Comparison of ENCODE assay signal across 8 cellular contexts in the genomic region with DNA sequence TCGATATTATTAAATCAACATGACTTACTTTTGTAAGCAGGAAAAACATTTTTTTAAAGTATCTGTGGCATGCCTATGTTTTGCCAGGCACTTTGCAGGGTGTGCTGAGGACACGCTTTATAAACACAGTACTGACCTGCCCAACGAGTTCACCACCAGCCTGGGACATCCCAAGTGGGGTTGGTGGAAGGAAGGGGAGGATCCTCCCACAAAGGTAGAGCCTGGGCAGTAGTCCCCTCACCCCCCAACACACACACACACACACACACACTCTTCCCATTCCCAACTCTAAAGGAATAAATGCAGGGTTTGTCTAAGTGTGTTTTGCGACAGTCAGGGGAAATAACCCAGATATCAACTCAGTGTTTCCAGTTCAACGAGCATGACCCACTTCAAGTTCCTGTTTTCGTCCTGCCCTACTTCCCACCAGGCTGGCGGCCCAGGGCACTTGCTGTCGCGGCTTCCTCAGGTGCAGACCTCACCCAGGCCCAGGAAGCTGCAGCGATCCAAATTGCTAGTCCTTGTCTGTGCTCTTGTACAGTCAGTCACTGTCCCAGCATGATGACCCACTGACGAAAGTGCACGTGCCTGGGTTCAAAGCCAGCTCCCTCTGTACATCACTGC. TPM values are rescaled to one million over a fixed set of nuclear protein-coding genes. Genes with fewer than 3 reads are reported as not detected.
DNase-seq lines count a peak whose midpoint lies in the region; ATAC-seq, FAIRE-seq and TF ChIP-seq lines count a peak whose summit lies in the region.

No MANE protein-coding gene starts in this region.

- CTCF ChIA-PET in CD4-positive, alpha-beta T cell (lab: Charles Lee) = interaction anchor here (0.8 to 3.2 kb wide), 3 partner anchors 24 to 69 kb away, joined by 3 to 18 read pairs (median 4); no protein-coding TSS in a partner anchor
- CTCF ChIA-PET in endothelial cell of umbilical vein (lab: Charles Lee) = interaction anchor here (1.4 to 2.2 kb wide), 4 partner anchors 14 to 68 kb away, joined by 5 to 18 read pairs (median 8); no protein-coding TSS in a partner anchor

- DNase-seq in CD4-positive, alpha-beta T cell = peak; percentile 49 to 77 (median 70)
- DNase-seq in Kasumi-1 (lab: John Stamatoyannopoulos, UW) (peak; percentile 71 to 82), endothelial cell of umbilical vein (ENCODE audit: low read depth, low spot score) (peak; percentile 79), renal cortical epithelial cell (ENCODE audit: low read depth) (peak; percentile 67), NCI-H1694 (lab: John Stamatoyannopoulos, UW) (no peak), SJCRH30 (no peak)
- peak; percentile 77 for DNase-seq in activated CD4-positive, alpha-beta T cell treated with anti-CD3 and anti-CD28 coated beads, Interleukin-2, amount 10 ng/mL, durations not matched to agents 24 days and 14 days

- peak; percentile 40 for TF ChIP-seq POLR2A in endothelial cell of umbilical vein (IDR thresholded peaks at IDR 0.05; ENCODE audit: low read depth, low read length)

- BruUV-seq in endothelial cell of umbilical vein (replicated peaks; lab: Mats Ljungman, UMichigan) = no TSS peak

- POLR2A ChIA-PET in CD4-positive, alpha-beta T cell (lab: Charles Lee) = interaction anchor here (0.9 to 3.9 kb wide), 5 partner anchors 13 to 68 kb away, joined by 3 to 27 read pairs (median 13); a partner anchor contains a TSS
- POLR2A ChIA-PET in endothelial cell of umbilical vein (lab: Charles Lee) = interaction anchor here (1.5 kb wide), 1 partner anchor 27 kb away, joined by 10 read pairs; a partner anchor contains a TSS

- H3K9me3 Mint-ChIP-seq in CD4-positive, alpha-beta T cell = no peaks in the 10 kb centered on the region
- H3K9me3 Mint-ChIP-seq in activated CD4-positive, alpha-beta T cell treated with anti-CD3 and anti-CD28 coated beads, Interleukin-2, amount 10 ng/mL, durations not matched to agents 24 days and 14 days = no peaks in the 10 kb centered on the region

- peaks cover 44% of the 10 kb centered on the region for H3K36me3 Mint-ChIP-seq in CD4-positive, alpha-beta T cell (ENCODE audit: low read depth)
- peaks cover 25% of the 10 kb centered on the region for H3K36me3 Mint-ChIP-seq in activated CD4-positive, alpha-beta T cell treated with anti-CD3 and anti-CD28 coated beads, Interleukin-2, amount 10 ng/mL, durations not matched to agents 24 days and 14 days (ENCODE audit: low read depth)

- dilution Hi-C loops in endothelial cell of umbilical vein (cut with MboI; ENCODE audit: extremely low pct_ligation_motif_present, low sequenced_read_pairs) = no loop called here

- peak; percentile 93 for FAIRE-seq in endothelial cell of umbilical vein (lab: Jason Lieb, UNC)

- peaks cover 74% of the 10 kb centered on the region for H3K4me1 Mint-ChIP-seq in CD4-positive, alpha-beta T cell (ENCODE audit: low read depth)
- peaks cover 39% of the 10 kb centered on the region for H3K4me1 Mint-ChIP-seq in activated CD4-positive, alpha-beta T cell treated with anti-CD3 and anti-CD28 coated beads, Interleukin-2, amount 10 ng/mL, durations not matched to agents 24 days and 14 days

- peaks cover 39% of the 10 kb centered on the region for H3K4me1 ChIP-seq in endothelial cell of umbilical vein (ENCODE audit: control insufficient read depth, extremely low read depth, insufficient read depth, low read length)
- peaks cover 31% of the 10 kb centered on the region for H3K4me1 ChIP-seq in SJCRH30

- H3K9me1 ChIP-seq in endothelial cell of umbilical vein (replicated peaks; ENCODE audit: control insufficient read depth, extremely low read depth, insufficient read depth, low read length) = no peaks in the 10 kb centered on the region

- peak; percentile 19 for ATAC-seq in CD4-positive, alpha-beta T cell (ENCODE audit: poor library complexity)
- no peak for ATAC-seq in GM18867 (IDR thresholded peaks at IDR 0.05; ENCODE audit: unreplicated experiment)

- peak overlapping the region; percentile 86 for H3K27ac ChIP-seq in CD4-positive, alpha-beta T cell (ENCODE audit: low read depth, low read length)
- H3K27ac ChIP-seq in endothelial cell of umbilical vein (ENCODE audit: insufficient read depth, low read depth, low read length) = peak overlapping the region; percentile 90
- no peak overlapping the region for H3K27ac ChIP-seq in SJCRH30

- H3K4me2 ChIP-seq in endothelial cell of umbilical vein (ENCODE audit: insufficient read depth, low read length) = peak overlapping the region; percentile 91

- no peaks in the 10 kb centered on the region for H3K27me3 ChIP-seq in CD4-positive, alpha-beta T cell (ENCODE audit: control insufficient read depth, insufficient read depth, low read length)
- H3K27me3 ChIP-seq in endothelial cell of umbilical vein (ENCODE audit: control insufficient read depth in 2 of 2, insufficient read depth in 2 of 2, low read length in 2 of 2) = no peaks in the 10 kb centered on the region
- H3K27me3 ChIP-seq in SJCRH30 = no peaks in the 10 kb centered on the region

- peak overlapping the region; percentile 94 for H3K9ac ChIP-seq in endothelial cell of umbilical vein (replicated peaks; ENCODE audit: extremely low read depth, insufficient read depth, low read length)

- peak overlapping the region; percentile 97 for H3K27ac Mint-ChIP-seq in CD4-positive, alpha-beta T cell
- H3K27ac Mint-ChIP-seq in activated CD4-positive, alpha-beta T cell treated with anti-CD3 and anti-CD28 coated beads, Interleukin-2, amount 10 ng/mL, durations not matched to agents 24 days and 14 days = peak overlapping the region; percentile 91

- H3K4me3 ChIP-seq in endothelial cell of umbilical vein (replicated peaks in 1 of 3; ENCODE audit: insufficient read depth in 1 of 3, low read depth in 1 of 3, low read length in 3 of 3) = peak overlapping the region in 1 of 3 experiments; percentile 11
- H3K4me3 ChIP-seq in SJCRH30 = no peak overlapping the region

- intact Hi-C loops in CD4-positive, alpha-beta T cell (cut with DNase I, micrococcal nuclease) = loop anchor here in 1 of 2 experiments (2.0 kb wide), 1 partner anchor 172 kb away; no protein-coding TSS in a partner anchor
- intact Hi-C loops in activated CD4-positive, alpha-beta T cell treated with anti-CD3 and anti-CD28 coated beads, Interleukin-2, amount 10 ng/mL, durations not matched to agents 24 days and 14 days (cut with micrococcal nuclease) = loop anchor here (5.0 kb wide), 2 partner anchors 123 to 173 kb away; no protein-coding TSS in a partner anchor
- intact Hi-C loops in endothelial cell of umbilical vein (cut with micrococcal nuclease) = no loop called here

- H3K79me2 ChIP-seq in endothelial cell of umbilical vein (ENCODE audit: control insufficient read depth, insufficient read depth, low read length) = peaks cover 83% of the 10 kb centered on the region

- H4K20me1 ChIP-seq in endothelial cell of umbilical vein (replicated peaks; ENCODE audit: control insufficient read depth, extremely low read depth, insufficient read depth, low read length) = no peaks in the 10 kb centered on the region

- TF ChIP-seq CTCF in CD4-positive, alpha-beta T cell (IDR thresholded peaks at IDR 0.05) = no peak
- TF ChIP-seq CTCF in endothelial cell of umbilical vein (IDR thresholded peaks at IDR 0.05; ENCODE audit: extremely low read depth in 1 of 2, insufficient read depth in 1 of 2, low read depth in 1 of 2, low read length in 2 of 2) = no peak

- no peaks in the 10 kb centered on the region for H3K27me3 Mint-ChIP-seq in CD4-positive, alpha-beta T cell
- H3K27me3 Mint-ChIP-seq in activated CD4-positive, alpha-beta T cell treated with anti-CD3 and anti-CD28 coated beads, Interleukin-2, amount 10 ng/mL, durations not matched to agents 24 days and 14 days = no peaks in the 10 kb centered on the region

- H3K36me3 ChIP-seq in endothelial cell of umbilical vein (ENCODE audit: control insufficient read depth in 2 of 2, extremely low read depth in 1 of 2, insufficient read depth in 2 of 2, low read length in 2 of 2) (peaks cover 0 to 11% of the 10 kb centered on the region in 2 experiments), SJCRH30 (no peaks in the 10 kb centered on the region; the same call in 1 of the 2 replicates)

- no peaks in the 10 kb centered on the region for H3K9me3 ChIP-seq in CD4-positive, alpha-beta T cell (ENCODE audit: control insufficient read depth, low read length)
- no peaks in the 10 kb centered on the region for H3K9me3 ChIP-seq in endothelial cell of umbilical vein (replicated peaks; ENCODE audit: control insufficient read depth, insufficient read depth, low read length)
- no peaks in the 10 kb centered on the region for H3K9me3 ChIP-seq in SJCRH30 (replicated peaks)

- H3K4me3 Mint-ChIP-seq in CD4-positive, alpha-beta T cell = peak overlapping the region; percentile 100
- peak overlapping the region; percentile 99 for H3K4me3 Mint-ChIP-seq in activated CD4-positive, alpha-beta T cell treated with anti-CD3 and anti-CD28 coated beads, Interleukin-2, amount 10 ng/mL, durations not matched to agents 24 days and 14 days

- no peak overlapping the region for H2AFZ ChIP-seq in endothelial cell of umbilical vein (ENCODE audit: low read depth, low read length)

RNA-seq across cellular contexts. Expression of a gene that starts 3.1 kb away (rescaled TPM):
- 10 to 100 TPM; 84.6 to 88.5 TPM for total RNA-seq in CD4-positive, alpha-beta T cell
- 62.8 and 63.2 TPM in 2 replicates for total RNA-seq in activated CD4-positive, alpha-beta T cell treated with anti-CD3 and anti-CD28 coated beads, Interleukin-2, amount 10 ng/mL, durations not matched to agents 24 days and 14 days
- total RNA-seq in endothelial cell of umbilical vein (88.0 and 104 TPM in 2 replicates), renal cortical epithelial cell (16.5 and 25.9 TPM in 2 replicates)
- polyA plus RNA-seq in endothelial cell of umbilical vein = 44.1 and 61.1 TPM in 2 replicates
- 50.7 and 54.4 TPM in 2 replicates for polyA plus RNA-seq in endothelial cell of umbilical vein (2011; cell fraction: cytosol; rRNA removed)
- 68.9 and 69.2 TPM in 2 replicates for polyA plus RNA-seq in endothelial cell of umbilical vein (2011; cell fraction: nucleus; rRNA removed)
- 59.7 and 68.3 TPM in 2 replicates for polyA plus RNA-seq in endothelial cell of umbilical vein (2012)
- 115 and 119 TPM in 2 replicates for polyA minus RNA-seq in endothelial cell of umbilical vein
- polyA minus RNA-seq in endothelial cell of umbilical vein (2011; cell fraction: cytosol; rRNA and poly(A)+ RNA removed) = 11.3 TPM
- 51.1 and 53.1 TPM in 2 replicates for polyA minus RNA-seq in endothelial cell of umbilical vein (2011; cell fraction: nucleus; rRNA and poly(A)+ RNA removed)
- total RNA-seq in SJCRH30 (2014; rRNA removed; shearing (Covaris generic)) = 87.7 and 92.7 TPM in 2 replicates

RNA-seq across cellular contexts. Expression of a gene that starts 27.5 kb away (rescaled TPM):
- total RNA-seq in CD4-positive, alpha-beta T cell = 10 to 100 TPM; 27.1 to 31.7 TPM
- 39.2 and 41.0 TPM in 2 replicates for total RNA-seq in activated CD4-positive, alpha-beta T cell treated with anti-CD3 and anti-CD28 coated beads, Interleukin-2, amount 10 ng/mL, durations not matched to agents 24 days and 14 days
- total RNA-seq in endothelial cell of umbilical vein = 32.4 and 32.9 TPM in 2 replicates
- polyA plus RNA-seq in endothelial cell of umbilical vein = 23.2 and 26.1 TPM in 2 replicates
- polyA plus RNA-seq in endothelial cell of umbilical vein (2011; cell fraction: cytosol; rRNA removed) = 21.4 and 21.7 TPM in 2 replicates
- 18.9 and 19.7 TPM in 2 replicates for polyA plus RNA-seq in endothelial cell of umbilical vein (2011; cell fraction: nucleus; rRNA removed)
- 19.8 and 23.4 TPM in 2 replicates for polyA plus RNA-seq in endothelial cell of umbilical vein (2012)
- polyA minus RNA-seq in endothelial cell of umbilical vein = 25.6 and 29.5 TPM in 2 replicates
- 7.7 TPM for polyA minus RNA-seq in endothelial cell of umbilical vein (2011; cell fraction: cytosol; rRNA and poly(A)+ RNA removed)
- polyA minus RNA-seq in endothelial cell of umbilical vein (2011; cell fraction: nucleus; rRNA and poly(A)+ RNA removed) = 24.2 and 29.1 TPM in 2 replicates
- total RNA-seq in renal cortical epithelial cell = 11.5 and 20.0 TPM in 2 replicates
- 8.4 and 8.9 TPM in 2 replicates for total RNA-seq in SJCRH30 (2014; rRNA removed; shearing (Covaris generic))

Comparison
In these comparisons a context has a peak if more than half of its experiments do, and no peak if none do; other contexts are left out.
1. DNase-seq: peak in CD4-positive, alpha-beta T cell (10 of 10), Kasumi-1 (2 of 2), activated CD4-positive, alpha-beta T cell treated with anti-CD3 and anti-CD28 coated beads, Interleukin-2, amount 10 ng/mL, durations not matched to agents 24 days and 14 days (single experiment), endothelial cell of umbilical vein (single experiment) and renal cortical epithelial cell (single experiment); none in NCI-H1694 (single experiment) and SJCRH30 (0 of 2).